In genomic region chr5:12245429-12245828, GRCh38 we compare ENCODE assay signal across 19 cellular contexts.
"Had no signal": no experiment of that assay in that cellular context is flagged by ENCODE, and none has a peak within 500 bp of the region (broad histone marks: within the 10 kb centered on the region; RNA-seq: fewer than 3 reads in every experiment).

No MANE protein-coding gene starts in this region.

- H3K4me1 ChIP-seq: parathyroid adenoma, sigmoid colon, spleen, tibial artery had no signal

- DNase-seq: activated CD4-positive, alpha-beta T cell treated with anti-CD3 and anti-CD28 coated beads, Interleukin-2, amount 10 ng/mL, durations not matched to agents 7 days and 5 days; activated CD8-positive, alpha-beta memory T cell treated with anti-CD3 and anti-CD28 coated beads, Interleukin-2, amount 50 U/mL, for 4 hours; activated naive CD4-positive, alpha-beta T cell treated with anti-CD3 and anti-CD28 coated beads, Interleukin-2, amount 10 ng/mL, durations not matched to agents 7 days and 5 days; activated naive CD8-positive, alpha-beta T cell treated with anti-CD3 and anti-CD28 coated beads, Interleukin-2, amount 50 U/mL, for 24 hours; activated T-cell treated with anti-CD3 and anti-CD28 coated beads, Interleukin-2, amount 50 U/mL, for 4 hours; anterior cingulate cortex; dermis blood vessel endothelial cell; effector memory CD8-positive, alpha-beta T cell; foreskin fibroblast; sigmoid colon; spleen; stimulated activated naive CD4-positive, alpha-beta T cell; tibial artery had no signal

- H3K4me3 ChIP-seq: hepatocyte, lung, sigmoid colon, spleen, tibial artery had no signal

- H3K9me3 ChIP-seq: sigmoid colon, tibial artery had no signal

- H3K27me3 ChIP-seq: hepatocyte, sigmoid colon, spleen, tibial artery had no signal

- H3K36me3 ChIP-seq: sigmoid colon, spleen, tibial artery had no signal

- ATAC-seq: activated CD4-positive, CD25-positive, alpha-beta regulatory T cell treated with anti-CD3 and anti-CD28 coated beads, Interleukin-2, amount 50 U/mL, for 24 hours; activated naive CD8-positive, alpha-beta T cell treated with anti-CD3 and anti-CD28 coated beads, Interleukin-2, amount 50 U/mL, for 24 hours; activated T-cell treated with anti-CD3 and anti-CD28 coated beads, Interleukin-2, amount 50 U/mL, for 4 hours; effector memory CD8-positive, alpha-beta T cell; natural killer cell treated with Interleukin-12 subunit alpha and Interleukin-12 subunit beta and Interleukin-15 and Interleukin-18, amount 100 ng/mL, for 72 hours had no signal

- FAIRE-seq: islet of Langerhans had no signal

- H3K27ac ChIP-seq: hepatocyte, parathyroid adenoma, sigmoid colon, spleen, tibial artery had no signal
